25 cellular contexts compared by ENCODE assay signal in genomic region chr10:104216631-104217030, GRCh38. TPM values are rescaled to one million over a fixed set of nuclear protein-coding genes. Genes with fewer than 3 reads are reported as not detected.
A peak's percentile ranks its signal among the peaks of the same experiment; 100 is the strongest.
DNase-seq lines count a peak whose midpoint lies in the region; ATAC-seq, FAIRE-seq and TF ChIP-seq lines count a peak whose summit lies in the region.
"Had no signal": no experiment of that assay in that cellular context is flagged by ENCODE, and none has a peak within 500 bp of the region (broad histone marks: within the 10 kb centered on the region; RNA-seq: fewer than 3 reads in every experiment).

No MANE protein-coding gene starts in this region.

- no peak overlapping the region for H3K27ac ChIP-seq in Karpas-422 (ENCODE audit: low read length)
- H3K27ac ChIP-seq in K562 (ENCODE audit: extremely low read depth, low read depth, low read length) = no peak overlapping the region
- no peak overlapping the region for H3K27ac ChIP-seq in esophagus muscularis mucosa (replicated peaks in 1 of 4)
- H3K27ac ChIP-seq in suprapubic skin = no peak overlapping the region
- H3K27ac ChIP-seq: BLaER1 had no signal

- H3K36me3 Mint-ChIP-seq in stimulated activated effector memory CD8-positive, alpha-beta T cell treated with anti-CD3 and anti-CD28 coated beads, Interleukin-12 subunit alpha, Interleukin-12 subunit beta, amount 100 ng/mL, for 72 hours = no peaks in the 10 kb centered on the region
- no peaks in the 10 kb centered on the region for H3K36me3 Mint-ChIP-seq in T-cell
- H3K36me3 Mint-ChIP-seq: CD14-positive monocyte; CD8-positive, alpha-beta T cell had no signal

- POLR2A ChIA-PET in K562 (lab: Yijun Ruan, JAX) (no interaction called here), T-cell (lab: Charles Lee) (no interaction called here)

- no peaks in the 10 kb centered on the region for H3K9me3 Mint-ChIP-seq in stimulated activated effector memory CD8-positive, alpha-beta T cell treated with anti-CD3 and anti-CD28 coated beads, Interleukin-12 subunit alpha, Interleukin-12 subunit beta, amount 100 ng/mL, for 72 hours
- no peaks in the 10 kb centered on the region for H3K9me3 Mint-ChIP-seq in T-cell
- H3K9me3 Mint-ChIP-seq: CD4-positive, alpha-beta T cell; CD8-positive, alpha-beta T cell had no signal

- no peaks in the 10 kb centered on the region for H3K9me2 ChIP-seq in Karpas-422 (replicated peaks; ENCODE audit: insufficient read depth, low read length)

- no peak overlapping the region for H3K4me2 ChIP-seq in Karpas-422 (ENCODE audit: low read depth, low read length, poor library complexity, severe bottlenecking)
- H3K4me2 ChIP-seq in K562 (ENCODE audit: insufficient read depth, low read length) = no peak overlapping the region
- H3K4me2 ChIP-seq: BLaER1 had no signal

- TF ChIP-seq CTCF in K562 (IDR thresholded peaks at IDR 0.05 in 2 of 3, conservative IDR thresholded peaks at IDR 0.05 in 1 of 3; ENCODE audit: insufficient read depth in 2 of 3, low read depth in 1 of 3, low read length in 3 of 3) (no peak), esophagus muscularis mucosa (IDR thresholded peaks at IDR 0.05) (no peak), suprapubic skin (IDR thresholded peaks at IDR 0.05) (no peak)

- WGBS in K562 (ENCODE audit: insufficient coverage, low coverage, missing lambda C conversion rate) = 4% methylated on average over 3 of the region's 3 CpGs
- 96% methylated on average over 3 of the region's 3 CpGs for WGBS in esophagus muscularis mucosa
- WGBS in suprapubic skin = 94% methylated on average over 3 of the region's 3 CpGs

- H3K27me3 ChIP-seq in Karpas-422 (ENCODE audit: low read length) = no peaks in the 10 kb centered on the region
- no peaks in the 10 kb centered on the region for H3K27me3 ChIP-seq in K562 (ENCODE audit: control insufficient read depth in 2 of 2, insufficient read depth in 2 of 2, low read length in 2 of 2)
- H3K27me3 ChIP-seq in esophagus muscularis mucosa = peaks cover 0 to 18% (median 0%) of the 10 kb centered on the region in 4 donors
- no peaks in the 10 kb centered on the region for H3K27me3 ChIP-seq in suprapubic skin
- H3K27me3 ChIP-seq: BLaER1 had no signal

- no peak for TF ChIP-seq EP300 in K562 (IDR thresholded peaks at IDR 0.05; ENCODE audit: low read length)
- no peak for TF ChIP-seq EP300 in esophagus muscularis mucosa (IDR thresholded peaks at IDR 0.05)
- TF ChIP-seq EP300 in suprapubic skin (IDR thresholded peaks at IDR 0.05) = no peak

- TF ChIP-seq RAD21 in K562 (CRISPR knock-in tag; conservative IDR thresholded peaks at IDR 0.05 in 1 of 2, IDR thresholded peaks at IDR 0.05 in 1 of 2) = no peak

- CTCF ChIA-PET in K562 (lab: Yijun Ruan, JAX; ENCODE audit: low intra/inter-chr PET ratio) (no interaction called here), T-cell (lab: Charles Lee) (no interaction called here)

- in situ Hi-C loops in K562 (cut with MboI) = no loop called here

- peak; percentile 9 for DNase-seq in Karpas-422
- no peak for DNase-seq in K562 (ENCODE audit: extremely low read depth in 1 of 4, low spot score in 3 of 4)
- DNase-seq in esophagus muscularis mucosa (ENCODE audit: extremely low spot score) = peak; percentile 24
- DNase-seq in stimulated activated effector memory CD8-positive, alpha-beta T cell treated with anti-CD3 and anti-CD28 coated beads, Interleukin-12 subunit alpha, Interleukin-12 subunit beta, amount 100 ng/mL, for 72 hours (ENCODE audit: low spot score in 2 of 2) = no peak
- DNase-seq in GF-D8 (lab: John Stamatoyannopoulos, UW) = no peak
- no peak for DNase-seq in suprapubic skin (ENCODE audit: low spot score in 2 of 2)
- DNase-seq in T-cell = no peak
- DNase-seq in GM19239 (ENCODE audit: insufficient read length, low spot score) = no peak
- DNase-seq: 8988T; ACHN; BE2C; C1 segment of cervical spinal cord; Caco-2; Calu3; CD4-positive, alpha-beta T cell; CD8-positive, alpha-beta T cell; DMS79 treated with DMSO at 0.1 percent for 48 hours had no signal

- peaks cover 8% of the 10 kb centered on the region for H3K4me1 Mint-ChIP-seq in stimulated activated effector memory CD8-positive, alpha-beta T cell treated with anti-CD3 and anti-CD28 coated beads, Interleukin-12 subunit alpha, Interleukin-12 subunit beta, amount 100 ng/mL, for 72 hours
- no peaks in the 10 kb centered on the region for H3K4me1 Mint-ChIP-seq in T-cell

- H3K9ac ChIP-seq in Karpas-422 (ENCODE audit: low read length) (no peak overlapping the region), K562 (ENCODE audit: insufficient read depth in 1 of 2, low read depth in 2 of 2, low read length in 2 of 2) (no peak overlapping the region)
- H3K9ac ChIP-seq: BLaER1 had no signal

- no peak overlapping the region for H2AFZ ChIP-seq in Karpas-422 (ENCODE audit: low read length)
- no peak overlapping the region for H2AFZ ChIP-seq in K562 (ENCODE audit: low read depth, low read length)

- TF ChIP-seq POLR2A in K562 (conservative IDR thresholded peaks at IDR 0.05) = no peak
- TF ChIP-seq POLR2A in esophagus muscularis mucosa (IDR thresholded peaks at IDR 0.05; ENCODE audit: low read depth) = no peak
- no peak for TF ChIP-seq POLR2A in suprapubic skin (IDR thresholded peaks at IDR 0.05)

- H3K4me3 ChIP-seq in Karpas-422 (ENCODE audit: low read length) (no peak overlapping the region), K562 (no peak overlapping the region), esophagus muscularis mucosa (no peak overlapping the region), suprapubic skin (no peak overlapping the region)
- H3K4me3 ChIP-seq: BLaER1, GM12878 had no signal

- BruUV-seq in K562 (replicated peaks; lab: Mats Ljungman, UMichigan) = no TSS peak

- H3K9me1 ChIP-seq in K562 (ENCODE audit: control insufficient read depth, insufficient read depth, low read length) = no peaks in the 10 kb centered on the region

- FAIRE-seq in K562 (lab: Jason Lieb, UNC) (no peak), GM19239 (lab: Jason Lieb, UNC) (no peak)
- FAIRE-seq: A204.1, D721Med, G401.6, GM12878, GM12892, GM18507 had no signal

- H4K20me1 ChIP-seq in Karpas-422 (ENCODE audit: insufficient read depth, low read depth, low read length) (no peaks in the 10 kb centered on the region), K562 (replicated peaks; ENCODE audit: control insufficient read depth, insufficient read depth, low read length) (no peaks in the 10 kb centered on the region)
- H4K20me1 ChIP-seq: BLaER1 had no signal

- H3K9me3 ChIP-seq in Karpas-422 (ENCODE audit: low read length) = no peaks in the 10 kb centered on the region
- H3K9me3 ChIP-seq in K562 (replicated peaks; ENCODE audit: control insufficient read depth, insufficient read depth, low read depth, low read length) = peaks cover 1% of the 10 kb centered on the region; the same call in 1 of the 2 replicates
- no peaks in the 10 kb centered on the region for H3K9me3 ChIP-seq in esophagus muscularis mucosa
- H3K9me3 ChIP-seq in suprapubic skin = no peaks in the 10 kb centered on the region
- H3K9me3 ChIP-seq: BE2C, BLaER1, Caco-2 had no signal

- intact Hi-C loops in K562 (cut with micrococcal nuclease) (no loop called here), esophagus muscularis mucosa (cut with DNase I) (no loop called here)

- H3K36me3 ChIP-seq in Karpas-422 (ENCODE audit: insufficient read depth, low read length) (no peaks in the 10 kb centered on the region), K562 (ENCODE audit: control insufficient read depth, insufficient read depth, low read length) (no peaks in the 10 kb centered on the region), esophagus muscularis mucosa (no peaks in the 10 kb centered on the region), suprapubic skin (no peaks in the 10 kb centered on the region)
- H3K36me3 ChIP-seq: BE2C, BLaER1 had no signal

- peaks cover 11 to 18% of the 10 kb centered on the region in 2 donors for H3K27me3 Mint-ChIP-seq in T-cell

- no peak overlapping the region for H3K27ac Mint-ChIP-seq in stimulated activated effector memory CD8-positive, alpha-beta T cell treated with anti-CD3 and anti-CD28 coated beads, Interleukin-12 subunit alpha, Interleukin-12 subunit beta, amount 100 ng/mL, for 72 hours
- H3K27ac Mint-ChIP-seq in T-cell = no peak overlapping the region
- H3K27ac Mint-ChIP-seq: CD14-positive monocyte; CD4-positive, alpha-beta T cell; CD8-positive, alpha-beta T cell had no signal

- H3K79me2 ChIP-seq in Karpas-422 (ENCODE audit: low read length) = no peaks in the 10 kb centered on the region
- H3K79me2 ChIP-seq in K562 (ENCODE audit: control insufficient read depth, insufficient read depth, low read length) = no peaks in the 10 kb centered on the region

- H3K4me1 ChIP-seq in Karpas-422 (ENCODE audit: low read length) = no peaks in the 10 kb centered on the region
- no peaks in the 10 kb centered on the region for H3K4me1 ChIP-seq in K562 (replicated peaks in 1 of 2; ENCODE audit: control insufficient read depth in 2 of 2, insufficient read depth in 2 of 2, low read length in 2 of 2)
- H3K4me1 ChIP-seq in esophagus muscularis mucosa = no peaks in the 10 kb centered on the region
- H3K4me1 ChIP-seq in suprapubic skin = no peaks in the 10 kb centered on the region
- H3K4me1 ChIP-seq: BE2C had no signal

- ATAC-seq in K562 (no peak), T-cell (replicated peaks in 1 of 4) (no peak)
- ATAC-seq in stimulated activated effector memory CD8-positive, alpha-beta T cell treated with anti-CD3 and anti-CD28 coated beads, Interleukin-12 subunit alpha, Interleukin-12 subunit beta, amount 100 ng/mL, for 72 hours = peak; percentile 31
- ATAC-seq: CD8-positive, alpha-beta T cell; GM12878 had no signal

- no peak overlapping the region for H3K4me3 Mint-ChIP-seq in stimulated activated effector memory CD8-positive, alpha-beta T cell treated with anti-CD3 and anti-CD28 coated beads, Interleukin-12 subunit alpha, Interleukin-12 subunit beta, amount 100 ng/mL, for 72 hours
- no peak overlapping the region for H3K4me3 Mint-ChIP-seq in T-cell
- H3K4me3 Mint-ChIP-seq: CD14-positive monocyte; CD4-positive, alpha-beta T cell; CD8-positive, alpha-beta T cell had no signal

RNA-seq across cellular contexts. Expression of gene CFAP43, which starts 15.5 kb away (rescaled TPM):
- total RNA-seq in Karpas-422 (2014; rRNA removed; shearing (Covaris generic); ENCODE audit: low replicate concordance) = 0.07 and 0.18 TPM in 2 replicates
- 0.32 and 0.49 TPM in 2 replicates for total RNA-seq in K562 (2011; cell fraction: chromatin; rRNA removed; ENCODE audit: low replicate concordance)
- total RNA-seq in K562 (2011; cell fraction: nucleolus; rRNA removed) = 0.17 TPM in 1 of 2 replicates, not detected in the other
- 0.51 and 0.99 TPM in 2 replicates for total RNA-seq in K562 (2011; cell fraction: nucleoplasm; rRNA removed)
- total RNA-seq in K562 (2014; rRNA removed) (0.09 and 0.20 TPM in 2 replicates), K562 (2014; rRNA removed; fragmentation: Illumina TruSeq; extraction: Trizol) (0.10 and 0.11 TPM in 2 replicates), K562 (2015; rRNA removed; fragmentation: Illumina TruSeq; extraction: Trizol) (0.11 and 0.15 TPM in 2 replicates), K562 (2021) (0.16 and 0.20 TPM in 2 replicates), esophagus muscularis mucosa (under 1 TPM in 2 of 4 donors, not detected in 2; 0.17 to 0.33 TPM), suprapubic skin (1 to 10 TPM in 2 of 4 donors, under 1 TPM in 2; 0.76 to 1.5 (median 0.99) TPM), T-cell (under 1 TPM in 1 of 5 donors, not detected in 4; 0.58 TPM)
- polyA plus RNA-seq in K562 (2011; rRNA removed) (0.43 and 0.86 TPM in 2 replicates), K562 (2014; fragmentation: Illumina TruSeq; extraction: Trizol) (0.09 TPM in 1 of 2 replicates, not detected in the other), K562 (2014; fragmentation: Nextera tagmentation; extraction: Ambion mirVana) (under 1 TPM in 1 of 2 experiments, not detected in 1; 0.07 TPM), K562 (2014; rRNA removed) (0.04 and 0.54 TPM in 2 replicates)
- 0.27 and 0.31 TPM in 2 replicates for polyA plus RNA-seq in K562 (2011; cell fraction: cytosol; rRNA removed)
- 0.83 and 1.0 TPM in 2 replicates for polyA plus RNA-seq in K562 (2011; cell fraction: nucleus; rRNA removed)
- 0.10 and 0.17 TPM in 2 replicates for polyA plus RNA-seq in K562 (2012)
- 0.87 and 1.1 TPM in 2 replicates for polyA minus RNA-seq in K562 (2011; rRNA and poly(A)+ RNA removed)
- not detected in 2 replicates for polyA minus RNA-seq in K562 (2011; cell fraction: cytosol; rRNA and poly(A)+ RNA removed)
- polyA minus RNA-seq in K562 (2011; cell fraction: nucleus; rRNA and poly(A)+ RNA removed) = 0.27 and 0.44 TPM in 2 replicates
- total RNA-seq: CD4-positive, alpha-beta T cell; CD8-positive, alpha-beta T cell had no signal

RNA-seq across cellular contexts. Expression of gene GSTO1, which starts 38.1 kb away (rescaled TPM):
- total RNA-seq in Karpas-422 (2014; rRNA removed; shearing (Covaris generic); ENCODE audit: low replicate concordance) = 72.6 and 86.4 TPM in 2 replicates
- total RNA-seq in K562 (2011; cell fraction: chromatin; rRNA removed; ENCODE audit: low replicate concordance) = 31.7 and 33.4 TPM in 2 replicates
- total RNA-seq in K562 (2011; cell fraction: nucleolus; rRNA removed) = 55.9 and 65.0 TPM in 2 replicates
- 52.1 and 63.5 TPM in 2 replicates for total RNA-seq in K562 (2011; cell fraction: nucleoplasm; rRNA removed)
- total RNA-seq in K562 (2014; rRNA removed) (221 and 225 TPM in 2 replicates), K562 (2014; rRNA removed; fragmentation: Illumina TruSeq; extraction: Trizol) (237 and 280 TPM in 2 replicates), K562 (2015; rRNA removed; fragmentation: Illumina TruSeq; extraction: Trizol) (195 and 204 TPM in 2 replicates), K562 (2021) (252 and 275 TPM in 2 replicates), esophagus muscularis mucosa (100 to 1,000 TPM; 123 to 172 (median 152) TPM), suprapubic skin (10 to 100 TPM; 38.2 to 61.4 (median 56.7) TPM), T-cell (10 to 100 TPM; 19.9 to 61.5 (median 46.2) TPM)
- polyA plus RNA-seq in K562 (2011; rRNA removed) (401 and 592 TPM in 2 replicates), K562 (2014; fragmentation: Illumina TruSeq; extraction: Trizol) (283 and 333 TPM in 2 replicates), K562 (2014; fragmentation: Nextera tagmentation; extraction: Ambion mirVana) (100 to 1,000 TPM; 136 to 205 TPM), K562 (2014; rRNA removed) (315 and 359 TPM in 2 replicates)
- 146 and 208 TPM in 2 replicates for polyA plus RNA-seq in K562 (2011; cell fraction: cytosol; rRNA removed)
- polyA plus RNA-seq in K562 (2011; cell fraction: nucleus; rRNA removed) = 83.6 and 116 TPM in 2 replicates
- 188 and 273 TPM in 2 replicates for polyA plus RNA-seq in K562 (2012)
- polyA minus RNA-seq in K562 (2011; rRNA and poly(A)+ RNA removed) = 170 and 176 TPM in 2 replicates
- 104 and 123 TPM in 2 replicates for polyA minus RNA-seq in K562 (2011; cell fraction: cytosol; rRNA and poly(A)+ RNA removed)
- polyA minus RNA-seq in K562 (2011; cell fraction: nucleus; rRNA and poly(A)+ RNA removed) = 32.2 and 48.5 TPM in 2 replicates

RNA-seq across cellular contexts. Expression of gene GSTO2, which starts 52.4 kb away (rescaled TPM):
- total RNA-seq in Karpas-422 (2014; rRNA removed; shearing (Covaris generic); ENCODE audit: low replicate concordance) = 0.43 and 1.3 TPM in 2 replicates
- 0.79 and 1.1 TPM in 2 replicates for total RNA-seq in K562 (2011; cell fraction: chromatin; rRNA removed; ENCODE audit: low replicate concordance)
- 0.79 and 1.8 TPM in 2 replicates for total RNA-seq in K562 (2011; cell fraction: nucleolus; rRNA removed)
- 1.2 and 2.1 TPM in 2 replicates for total RNA-seq in K562 (2011; cell fraction: nucleoplasm; rRNA removed)
- total RNA-seq in K562 (2014; rRNA removed) = 0.18 and 0.33 TPM in 2 replicates
- 0.29 and 0.45 TPM in 2 replicates for total RNA-seq in K562 (2014; rRNA removed; fragmentation: Illumina TruSeq; extraction: Trizol)
- 0.30 and 0.40 TPM in 2 replicates for total RNA-seq in K562 (2015; rRNA removed; fragmentation: Illumina TruSeq; extraction: Trizol)
- total RNA-seq in K562 (2021) = 0.96 and 1.4 TPM in 2 replicates
- polyA plus RNA-seq in K562 (2011; rRNA removed) = 0.74 and 1.8 TPM in 2 replicates
- 1.4 and 2.1 TPM in 2 replicates for polyA plus RNA-seq in K562 (2011; cell fraction: cytosol; rRNA removed)
- polyA plus RNA-seq in K562 (2011; cell fraction: nucleus; rRNA removed) = 0.86 and 0.92 TPM in 2 replicates
- 0.65 and 0.80 TPM in 2 replicates for polyA plus RNA-seq in K562 (2012)
- 0.40 and 0.78 TPM in 2 replicates for polyA plus RNA-seq in K562 (2014; fragmentation: Illumina TruSeq; extraction: Trizol)
- 1 to 10 TPM in 1 of 2 experiments, under 1 TPM in 1; 0.90 to 1.0 TPM for polyA plus RNA-seq in K562 (2014; fragmentation: Nextera tagmentation; extraction: Ambion mirVana)
- 1.1 and 1.7 TPM in 2 replicates for polyA plus RNA-seq in K562 (2014; rRNA removed)
- polyA minus RNA-seq in K562 (2011; rRNA and poly(A)+ RNA removed) = 0.27 and 0.67 TPM in 2 replicates
- 0.57 and 0.82 TPM in 2 replicates for polyA minus RNA-seq in K562 (2011; cell fraction: cytosol; rRNA and poly(A)+ RNA removed)
- polyA minus RNA-seq in K562 (2011; cell fraction: nucleus; rRNA and poly(A)+ RNA removed) = 0.78 and 1.8 TPM in 2 replicates
- total RNA-seq in esophagus muscularis mucosa = under 1 TPM; 0.42 to 0.99 (median 0.63) TPM
- total RNA-seq in suprapubic skin = 10 to 100 TPM; 19.0 to 35.5 (median 25.4) TPM
- 1 to 10 TPM in 4 of 5 donors, under 1 TPM in 1; 0.60 to 2.4 (median 1.9) TPM for total RNA-seq in T-cell

Comparison
In these comparisons a context has a peak if more than half of its experiments do, and no peak if none do; other contexts are left out.
1. DNase-seq: peak in Karpas-422 (single experiment) and esophagus muscularis mucosa (single experiment); none in K562 (0 of 4), stimulated activated effector memory CD8-positive, alpha-beta T cell treated with anti-CD3 and anti-CD28 coated beads, Interleukin-12 subunit alpha, Interleukin-12 subunit beta, amount 100 ng/mL, for 72 hours (0 of 2), GF-D8 (single experiment), suprapubic skin (0 of 2), T-cell (0 of 34) and GM19239 (single experiment).